27 cellular contexts compared by ENCODE assay signal in the genomic region with DNA sequence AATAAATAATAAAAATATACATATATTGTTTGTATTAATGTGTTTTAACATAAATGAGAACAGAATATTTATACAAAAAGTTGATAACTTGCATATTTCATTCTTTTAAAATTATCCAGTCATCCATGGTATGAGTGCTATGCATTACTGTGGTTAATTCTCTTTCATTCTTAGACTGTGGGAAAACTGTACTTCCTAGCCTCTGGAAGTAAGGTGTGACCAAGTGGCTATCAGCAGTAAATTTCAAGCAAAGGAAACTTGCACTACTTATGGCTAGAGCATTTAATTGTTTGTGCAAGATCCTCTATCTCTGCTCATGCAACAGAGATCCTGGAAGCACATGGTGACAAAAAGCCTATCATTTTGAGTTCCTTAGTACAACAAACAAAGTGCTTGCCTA.
DNase-seq lines count a peak whose midpoint lies in the region; ATAC-seq, FAIRE-seq and TF ChIP-seq lines count a peak whose summit lies in the region.
"Had no signal": no experiment of that assay in that cellular context is flagged by ENCODE, and none has a peak within 500 bp of the region (broad histone marks: within the 10 kb centered on the region; RNA-seq: fewer than 3 reads in every experiment).

No MANE protein-coding gene starts in this region.

- H3K36me3 ChIP-seq in SK-N-SH (replicated peaks in 1 of 2; ENCODE audit: control insufficient read depth in 1 of 2, insufficient read depth in 2 of 2, low read length in 1 of 2), result no peaks in the 10 kb centered on the region
- no peaks in the 10 kb centered on the region for H3K36me3 ChIP-seq in neural progenitor cell
- H3K36me3 ChIP-seq in MM.1S (replicated peaks; ENCODE audit: insufficient read depth, low read length), result no peaks in the 10 kb centered on the region
- H3K36me3 ChIP-seq: BLaER1, gastrocnemius medialis, uterus had no signal

- no peak for TF ChIP-seq EP300 in SK-N-SH (IDR thresholded peaks at IDR 0.05; ENCODE audit: borderline replicate concordance in 1 of 2, low read depth in 1 of 2, low read length in 1 of 2)

- TF ChIP-seq CTCF in SK-N-SH (IDR thresholded peaks at IDR 0.05) (no peak), neural progenitor cell (IDR thresholded peaks at IDR 0.05) (no peak), MM.1S (IDR thresholded peaks at IDR 0.05; ENCODE audit: low read length) (no peak)

- no peaks in the 10 kb centered on the region for H3K79me2 ChIP-seq in SK-N-SH (ENCODE audit: insufficient read depth)
- H3K79me2 ChIP-seq in neural progenitor cell (ENCODE audit: low read depth), result no peaks in the 10 kb centered on the region
- no peaks in the 10 kb centered on the region for H3K79me2 ChIP-seq in MM.1S (ENCODE audit: low read length)

- no peak overlapping the region for H3K4me3 Mint-ChIP-seq in neural progenitor cell
- H3K4me3 Mint-ChIP-seq: activated CD4-positive, alpha-beta memory T cell treated with anti-CD3 and anti-CD28 coated beads, Interleukin-2, amount 10 ng/mL, durations not matched to agents 7 days and 5 days; activated naive CD8-positive, alpha-beta T cell treated with anti-CD3 and anti-CD28 coated beads, Interleukin-2, amount 50 U/mL, for 24 hours; natural killer cell treated with Interleukin-12 subunit alpha and Interleukin-12 subunit beta and Interleukin-15 and Interleukin-18, amount 100 ng/mL, for 72 hours; stimulated activated effector memory CD8-positive, alpha-beta T cell treated with anti-CD3 and anti-CD28 coated beads, Interleukin-12 subunit alpha, Interleukin-12 subunit beta, amount 100 ng/mL, for 72 hours had no signal

- peak; percentile 69 for FAIRE-seq in endometrium (lab: Jason Lieb, UNC)
- FAIRE-seq: HepG2 had no signal

- H3K9me2 ChIP-seq in SK-N-SH, result no peaks in the 10 kb centered on the region
- H3K9me2 ChIP-seq in MM.1S (replicated peaks; ENCODE audit: insufficient read depth, low read length), result no peaks in the 10 kb centered on the region

- H3K9me3 Mint-ChIP-seq in neural progenitor cell, result no peaks in the 10 kb centered on the region
- H3K9me3 Mint-ChIP-seq: activated CD4-positive, alpha-beta memory T cell treated with anti-CD3 and anti-CD28 coated beads, Interleukin-2, amount 10 ng/mL, durations not matched to agents 7 days and 5 days; stimulated activated effector memory CD8-positive, alpha-beta T cell treated with anti-CD3 and anti-CD28 coated beads, Interleukin-12 subunit alpha, Interleukin-12 subunit beta, amount 100 ng/mL, for 72 hours had no signal

- H3K4me2 ChIP-seq in SK-N-SH (no peak overlapping the region), neural progenitor cell (no peak overlapping the region), MM.1S (ENCODE audit: low read depth, low read length) (no peak overlapping the region)
- H3K4me2 ChIP-seq: BLaER1 had no signal

- H3K4me3 ChIP-seq in SK-N-SH (ENCODE audit: low read depth in 2 of 2, low read length in 1 of 2) (no peak overlapping the region), neural progenitor cell (no peak overlapping the region), MM.1S (ENCODE audit: low read length) (no peak overlapping the region)
- H3K4me3 ChIP-seq: BLaER1, gastrocnemius medialis, uterus had no signal

- ATAC-seq in GM21717 (IDR thresholded peaks at IDR 0.05; ENCODE audit: unreplicated experiment), result no peak
- ATAC-seq: activated CD4-positive, CD25-positive, alpha-beta regulatory T cell treated with anti-CD3 and anti-CD28 coated beads, Interleukin-2, amount 50 U/mL, for 24 hours; activated naive CD8-positive, alpha-beta T cell treated with anti-CD3 and anti-CD28 coated beads, Interleukin-2, amount 50 U/mL, for 24 hours; gastrocnemius medialis; HepG2; natural killer cell treated with Interleukin-12 subunit alpha and Interleukin-12 subunit beta and Interleukin-15 and Interleukin-18, amount 100 ng/mL, for 72 hours; stimulated activated effector memory CD8-positive, alpha-beta T cell treated with anti-CD3 and anti-CD28 coated beads, Interleukin-12 subunit alpha, Interleukin-12 subunit beta, amount 100 ng/mL, for 72 hours had no signal

- no peak overlapping the region for H3K9ac ChIP-seq in SK-N-SH
- no peak overlapping the region for H3K9ac ChIP-seq in neural progenitor cell
- no peak overlapping the region for H3K9ac ChIP-seq in MM.1S (ENCODE audit: low read length)
- H3K9ac ChIP-seq: BLaER1 had no signal

- DNase-seq in ELR (ENCODE audit: low read depth), result peak; percentile 50
- DNase-seq in SK-N-SH, result no peak
- no peak for DNase-seq in neural progenitor cell (ENCODE audit: low spot score)
- DNase-seq in NCI-H82 (lab: John Stamatoyannopoulos, UW), result no peak
- no peak for DNase-seq in MM.1S
- DNase-seq in anterior cingulate cortex (lab: John Stamatoyannopoulos, UW), result no peak
- DNase-seq: ACHN; activated CD4-positive, alpha-beta memory T cell treated with anti-CD3 and anti-CD28 coated beads, Interleukin-2, amount 10 ng/mL, durations not matched to agents 7 days and 5 days; activated effector memory CD4-positive, alpha-beta T cell treated with anti-CD3 and anti-CD28 coated beads, Interleukin-2, amount 50 U/mL, for 16 hours; activated naive CD8-positive, alpha-beta T cell treated with anti-CD3 and anti-CD28 coated beads, Interleukin-2, amount 50 U/mL, for 24 hours; Caco-2; caudate nucleus; gastrocnemius medialis; NCI-H1092 treated with DMSO at 0.1 percent for 48 hours; NCI-H2029; NCI-H345; SHP77; stimulated activated CD4-positive, alpha-beta T cell treated with anti-CD3 and anti-CD28 coated beads, Interleukin-1b, Interleukin-23, amount 100 ng/mL, for 48 hours; uterus had no signal

- H4K20me1 ChIP-seq in SK-N-SH (ENCODE audit: insufficient read depth) (no peaks in the 10 kb centered on the region), neural progenitor cell (ENCODE audit: low read depth) (no peaks in the 10 kb centered on the region), MM.1S (ENCODE audit: insufficient read depth, low read length) (no peaks in the 10 kb centered on the region)
- H4K20me1 ChIP-seq: BLaER1 had no signal

- POLR2A ChIA-PET in SK-N-SH (lab: Yijun Ruan, JAX), result no interaction called here

- no peaks in the 10 kb centered on the region for H3K27me3 ChIP-seq in SK-N-SH (ENCODE audit: insufficient read depth)
- H3K27me3 ChIP-seq in neural progenitor cell, result no peaks in the 10 kb centered on the region
- no peaks in the 10 kb centered on the region for H3K27me3 ChIP-seq in MM.1S (replicated peaks; ENCODE audit: insufficient read depth, low read length)
- H3K27me3 ChIP-seq: BLaER1, gastrocnemius medialis, uterus had no signal

- H3K4me1 Mint-ChIP-seq in neural progenitor cell, result peaks cover 6% of the 10 kb centered on the region
- H3K4me1 Mint-ChIP-seq: activated CD4-positive, alpha-beta memory T cell treated with anti-CD3 and anti-CD28 coated beads, Interleukin-2, amount 10 ng/mL, durations not matched to agents 7 days and 5 days; activated naive CD8-positive, alpha-beta T cell treated with anti-CD3 and anti-CD28 coated beads, Interleukin-2, amount 50 U/mL, for 24 hours; stimulated activated effector memory CD8-positive, alpha-beta T cell treated with anti-CD3 and anti-CD28 coated beads, Interleukin-12 subunit alpha, Interleukin-12 subunit beta, amount 100 ng/mL, for 72 hours had no signal

- no peak for TF ChIP-seq RAD21 in SK-N-SH (IDR thresholded peaks at IDR 0.05; ENCODE audit: low read length)

- no peaks in the 10 kb centered on the region for H3K36me3 Mint-ChIP-seq in neural progenitor cell
- H3K36me3 Mint-ChIP-seq: stimulated activated effector memory CD8-positive, alpha-beta T cell treated with anti-CD3 and anti-CD28 coated beads, Interleukin-12 subunit alpha, Interleukin-12 subunit beta, amount 100 ng/mL, for 72 hours had no signal

- H2AFZ ChIP-seq in SK-N-SH (ENCODE audit: low read depth) (0 out of 2 replicates have a peak overlapping the region, but pooled peaks have one; percentile 51), neural progenitor cell (replicated peaks) (peak overlapping the region; percentile 85), MM.1S (ENCODE audit: low read length) (no peak overlapping the region)

- H3F3A ChIP-seq in SK-N-SH (replicated peaks; ENCODE audit: insufficient read depth), result no peaks in the 10 kb centered on the region
- no peaks in the 10 kb centered on the region for H3F3A ChIP-seq in neural progenitor cell (ENCODE audit: low read depth)
- H3F3A ChIP-seq in MM.1S (ENCODE audit: insufficient read depth, low read length), result no peaks in the 10 kb centered on the region

- H3K4me1 ChIP-seq in SK-N-SH (ENCODE audit: control insufficient read depth in 1 of 2, insufficient read depth in 2 of 2, low read depth in 1 of 2, low read length in 1 of 2) (no peaks in the 10 kb centered on the region; a peak in 1 of 4 replicates), neural progenitor cell (peaks cover 8% of the 10 kb centered on the region), MM.1S (ENCODE audit: low read length) (no peaks in the 10 kb centered on the region)
- H3K4me1 ChIP-seq: BLaER1, Caco-2, gastrocnemius medialis, uterus had no signal

- CTCF ChIA-PET in SK-N-SH (lab: Yijun Ruan, JAX), result no interaction called here

- H3K27ac ChIP-seq in SK-N-SH (ENCODE audit: low read depth in 2 of 2, low read length in 1 of 2) (peak overlapping the region in 1 of 2 experiments; percentile 58; a peak in 1 of 4 replicates), neural progenitor cell (no peak overlapping the region), MM.1S (ENCODE audit: low read length) (no peak overlapping the region)
- H3K27ac ChIP-seq: BLaER1, gastrocnemius medialis, uterus had no signal

- H3K27me3 Mint-ChIP-seq in neural progenitor cell (ENCODE audit: insufficient read depth, low read depth), result no peaks in the 10 kb centered on the region
- H3K27me3 Mint-ChIP-seq: activated CD4-positive, alpha-beta memory T cell treated with anti-CD3 and anti-CD28 coated beads, Interleukin-2, amount 10 ng/mL, durations not matched to agents 7 days and 5 days; activated naive CD8-positive, alpha-beta T cell treated with anti-CD3 and anti-CD28 coated beads, Interleukin-2, amount 50 U/mL, for 24 hours; natural killer cell treated with Interleukin-12 subunit alpha and Interleukin-12 subunit beta and Interleukin-15 and Interleukin-18, amount 100 ng/mL, for 72 hours; progenitor cell of endocrine pancreas had no signal

- no peaks in the 10 kb centered on the region for H3K9me3 ChIP-seq in SK-N-SH
- H3K9me3 ChIP-seq in neural progenitor cell (ENCODE audit: low read depth), result no peaks in the 10 kb centered on the region
- no peaks in the 10 kb centered on the region for H3K9me3 ChIP-seq in MM.1S (replicated peaks; ENCODE audit: insufficient read depth, low read length)
- H3K9me3 ChIP-seq: BLaER1, Caco-2, gastrocnemius medialis, uterus had no signal

- peak overlapping the region; percentile 65 for H3K27ac Mint-ChIP-seq in neural progenitor cell
- H3K27ac Mint-ChIP-seq: activated CD4-positive, alpha-beta memory T cell treated with anti-CD3 and anti-CD28 coated beads, Interleukin-2, amount 10 ng/mL, durations not matched to agents 7 days and 5 days; activated naive CD8-positive, alpha-beta T cell treated with anti-CD3 and anti-CD28 coated beads, Interleukin-2, amount 50 U/mL, for 24 hours; natural killer cell treated with Interleukin-12 subunit alpha and Interleukin-12 subunit beta and Interleukin-15 and Interleukin-18, amount 100 ng/mL, for 72 hours; progenitor cell of endocrine pancreas; stimulated activated effector memory CD8-positive, alpha-beta T cell treated with anti-CD3 and anti-CD28 coated beads, Interleukin-12 subunit alpha, Interleukin-12 subunit beta, amount 100 ng/mL, for 72 hours had no signal

TF ChIP-seq in SK-N-SH, 30 proteins besides CTCF, POLR2A, EP300 and RAD21 (continues in another document):
- TF ChIP-seq TCF12 (IDR thresholded peaks at IDR 0.05), result no peak
